ENCODE assay signal across 1 cellular context in genomic region chr15:100707229-100707628, GRCh38.
TF ChIP-seq lines count a peak whose summit lies in the region.

No MANE protein-coding gene starts in this region.

TF ChIP-seq in IMR-90, 13 proteins besides CTCF, POLR2A, EP300 and RAD21 (continued from another document):
- TF ChIP-seq USF2 (IDR thresholded peaks at IDR 0.05; ENCODE audit: low read depth, low read length) (no peak), MAFK (IDR thresholded peaks at IDR 0.05; ENCODE audit: low read depth, low read length) (no peak), BHLHE40 (IDR thresholded peaks at IDR 0.05; ENCODE audit: low read depth, low read length) (no peak), NFE2L2 (IDR thresholded peaks at IDR 0.05; ENCODE audit: low read depth, low read length) (no peak), ELK1 (IDR thresholded peaks at IDR 0.05; ENCODE audit: borderline replicate concordance, low read depth, low read length) (no peak), RFX5 (IDR thresholded peaks at IDR 0.05; ENCODE audit: low read depth, low read length) (no peak), CHD1 (IDR thresholded peaks at IDR 0.05; ENCODE audit: low read depth, low read length) (no peak), MAZ (IDR thresholded peaks at IDR 0.05; ENCODE audit: borderline replicate concordance, low read depth, low read length) (no peak), RCOR1 (IDR thresholded peaks at IDR 0.05; ENCODE audit: insufficient replicate concordance, low read length) (no peak), SMC3 (IDR thresholded peaks at IDR 0.05; ENCODE audit: low read depth, low read length) (no peak), CEBPB (IDR thresholded peaks at IDR 0.05; ENCODE audit: low read depth, low read length) (no peak)
